In the genomic region with DNA sequence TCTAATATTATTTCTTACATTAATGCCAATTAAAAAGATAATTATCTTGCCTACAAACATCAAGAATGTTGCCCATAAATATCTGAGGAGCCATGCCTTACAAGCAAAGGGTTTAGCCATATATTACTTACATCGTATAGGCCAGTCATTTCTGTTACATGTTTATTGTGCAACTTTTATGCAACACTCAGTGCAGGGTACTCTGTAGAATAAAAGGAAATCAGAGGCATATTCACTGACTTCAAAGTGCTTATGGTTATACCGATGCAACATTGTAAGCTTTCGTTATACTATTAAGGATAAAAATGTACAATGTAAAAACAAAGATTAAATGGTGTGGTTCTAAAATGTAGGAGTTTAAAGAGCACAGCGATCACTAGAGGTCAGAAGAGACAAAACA, we compare ENCODE assay signal across 1 cellular context.
TF ChIP-seq lines count a peak whose summit lies in the region.

No MANE protein-coding gene starts in this region.

TF ChIP-seq in K562, 482 proteins besides CTCF, POLR2A, EP300 and RAD21 (continued from another document):
- TF ChIP-seq, protein P1, sequence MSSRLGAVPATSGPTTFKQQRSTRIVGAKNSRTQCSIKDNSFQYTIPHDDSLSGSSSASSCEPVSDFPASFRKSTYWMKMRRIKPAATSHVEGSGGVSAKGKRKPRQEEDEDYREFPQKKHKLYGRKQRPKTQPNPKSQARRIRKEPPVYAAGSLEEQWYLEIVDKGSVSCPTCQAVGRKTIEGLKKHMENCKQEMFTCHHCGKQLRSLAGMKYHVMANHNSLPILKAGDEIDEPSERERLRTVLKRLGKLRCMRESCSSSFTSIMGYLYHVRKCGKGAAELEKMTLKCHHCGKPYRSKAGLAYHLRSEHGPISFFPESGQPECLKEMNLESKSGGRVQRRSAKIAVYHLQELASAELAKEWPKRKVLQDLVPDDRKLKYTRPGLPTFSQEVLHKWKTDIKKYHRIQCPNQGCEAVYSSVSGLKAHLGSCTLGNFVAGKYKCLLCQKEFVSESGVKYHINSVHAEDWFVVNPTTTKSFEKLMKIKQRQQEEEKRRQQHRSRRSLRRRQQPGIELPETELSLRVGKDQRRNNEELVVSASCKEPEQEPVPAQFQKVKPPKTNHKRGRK (tag; IDR thresholded peaks at IDR 0.05): no peak
- peak; percentile 24; the same call in 1 of the 2 replicates for TF ChIP-seq CEBPB (tag; IDR thresholded peaks at IDR 0.05)
